8 cellular contexts compared by ENCODE assay signal in the genomic region with DNA sequence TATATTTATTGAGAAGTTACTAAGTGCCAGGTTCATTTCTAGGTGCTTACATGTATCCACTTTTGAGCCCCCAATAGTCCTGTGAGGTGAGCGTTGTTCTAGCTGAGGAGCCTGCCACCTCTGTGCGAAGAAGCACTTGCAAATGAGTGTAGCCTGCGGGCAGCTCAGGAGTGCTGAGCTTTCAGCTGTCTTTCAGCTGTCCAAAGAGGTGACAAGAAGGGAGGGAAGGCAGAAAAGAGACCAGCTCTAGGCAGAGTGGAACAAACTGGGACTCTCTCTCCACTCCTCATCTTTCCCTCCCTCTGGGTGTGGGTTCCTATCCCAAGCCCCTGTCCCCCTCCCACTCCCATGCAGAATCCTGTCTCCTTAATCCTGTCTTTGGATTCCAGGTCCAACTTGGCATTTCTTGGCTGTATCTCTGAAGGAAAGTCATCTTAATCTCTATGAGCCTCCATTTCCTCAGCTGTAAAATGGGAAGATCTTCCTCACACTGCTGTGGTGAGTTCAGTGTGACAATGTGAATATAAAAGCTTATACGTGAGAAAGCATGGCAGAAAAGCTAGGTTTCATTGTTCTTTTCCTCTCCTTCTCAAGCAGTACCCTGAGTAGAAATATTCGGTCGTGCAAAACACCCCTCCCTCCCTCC. TPM values are rescaled to one million over a fixed set of nuclear protein-coding genes. Genes with fewer than 3 reads are reported as not detected.
DNase-seq lines count a peak whose midpoint lies in the region; ATAC-seq and TF ChIP-seq lines count a peak whose summit lies in the region.

No MANE protein-coding gene starts in this region.

- no peak for ATAC-seq in heart left ventricle
- no peak for ATAC-seq in Right ventricle myocardium inferior
- ATAC-seq in activated CD4-positive, CD25-positive, alpha-beta regulatory T cell treated with anti-CD3 and anti-CD28 coated beads, Interleukin-2, amount 50 U/mL, for 24 hours: no peak

- DNase-seq in heart left ventricle (peak in 1 of 5 donors; percentile 12), Right ventricle myocardium inferior (ENCODE audit: missing footprints) (no peak), RPMI7951 (ENCODE audit: low read depth) (peak; percentile 30), immature natural killer cell (no peak), ureter (ENCODE audit: low spot score) (peak; percentile 42), brain microvascular endothelial cell (no peak), kidney glomerular epithelial cell (lab: John Stamatoyannopoulos, UW) (no peak)

- TF ChIP-seq CTCF in heart left ventricle (IDR thresholded peaks at IDR 0.05) (no peak), brain microvascular endothelial cell (IDR thresholded peaks at IDR 0.05; ENCODE audit: low read depth, low read length, missing control alignments) (no peak)

- peak overlapping the region in 1 of 5 donors; percentile 57 for H3K4me3 Mint-ChIP-seq in immature natural killer cell

- H3K27me3 ChIP-seq in heart left ventricle (no peaks in the 10 kb centered on the region), brain microvascular endothelial cell (replicated peaks) (no peaks in the 10 kb centered on the region)

- H3K4me1 Mint-ChIP-seq in immature natural killer cell: peaks cover 48 to 52% of the 10 kb centered on the region in 2 donors

- peaks cover 0 to 3% (median 0%) of the 10 kb centered on the region in 3 donors for H3K36me3 Mint-ChIP-seq in immature natural killer cell

- H3K4me1 ChIP-seq in heart left ventricle: peaks cover 6 to 64% (median 46%) of the 10 kb centered on the region in 12 donors

- H3K36me3 ChIP-seq in heart left ventricle (peaks cover 0 to 16% (median 0%) of the 10 kb centered on the region in 9 donors), brain microvascular endothelial cell (replicated peaks) (no peaks in the 10 kb centered on the region)

- H3K27ac ChIP-seq in heart left ventricle: peak overlapping the region in 9 of 12 donors; percentile 12 to 61 (median 52)
- no peak overlapping the region for H3K27ac ChIP-seq in brain microvascular endothelial cell

- H3K9me3 ChIP-seq in heart left ventricle: no peaks in the 10 kb centered on the region

- 82 to 85% (median 84%) methylated on average over 6 of the region's 6 CpGs for WGBS in heart left ventricle, 4 donors

- peak overlapping the region in 3 of 12 donors; percentile 23 to 43 (median 39) for H3K4me3 ChIP-seq in heart left ventricle
- no peak overlapping the region for H3K4me3 ChIP-seq in brain microvascular endothelial cell (ENCODE audit: low read depth, low read length)

- intact Hi-C loops in heart left ventricle (cut with DNase I) (loop anchor here (1.0 to 10.0 kb wide), 19 partner anchors 57 to 1239 kb away; a partner anchor contains a TSS), Right ventricle myocardium inferior (cut with DNase I) (loop anchor here (1.0 to 5.0 kb wide), 5 partner anchors 34 to 229 kb away; a partner anchor contains a TSS)

- H3K27me3 Mint-ChIP-seq in immature natural killer cell (ENCODE audit: low read depth in 3 of 3): peaks cover 0 to 6% (median 0%) of the 10 kb centered on the region in 3 donors

- peak overlapping the region in 4 of 6 donors; percentile 24 to 75 (median 48) for H3K27ac Mint-ChIP-seq in immature natural killer cell

- TF ChIP-seq POLR2A in heart left ventricle (IDR thresholded peaks at IDR 0.05): no peak

- H3K9me3 Mint-ChIP-seq in immature natural killer cell: no peaks in the 10 kb centered on the region

- in situ Hi-C loops in brain microvascular endothelial cell (cut with HindIII; ENCODE audit: low pct_ligation_motif_present, low sequenced_read_pairs): loop anchor here (5.0 to 10.0 kb wide), 3 partner anchors 37 to 169 kb away; a partner anchor contains a TSS

RNA-seq across cellular contexts. Expression of a gene that starts 6.7 kb away (rescaled TPM):
- total RNA-seq in heart left ventricle (100 to 1,000 TPM; 189 to 446 (median 218) TPM), Right ventricle myocardium inferior (232 TPM), ureter (157 TPM)
- polyA plus RNA-seq in heart left ventricle (100 to 1,000 TPM; 379 to 702 TPM), immature natural killer cell (1,000 to 10,000 TPM in 1 of 3 donors, 100 to 1,000 TPM in 2; 744 to 1,102 (median 786) TPM)
- total RNA-seq in RPMI7951 (2014; rRNA removed; shearing (Covaris generic)): 404 and 461 TPM in 2 replicates

Comparison
In these comparisons a context has a peak if more than half of its experiments do, and no peak if none do; other contexts are left out.
1. DNase-seq: peak in RPMI7951 (single experiment) and ureter (single experiment); none in Right ventricle myocardium inferior (single experiment), immature natural killer cell (0 of 3), brain microvascular endothelial cell (single experiment) and kidney glomerular epithelial cell (single experiment).